ENCODE assay signal across 7 cellular contexts in genomic region chr12:54217774-54218221, GRCh38. TPM values are rescaled to one million over a fixed set of nuclear protein-coding genes. Genes with fewer than 3 reads are reported as not detected.
DNase-seq lines count a peak whose midpoint lies in the region; ATAC-seq and TF ChIP-seq lines count a peak whose summit lies in the region.

No MANE protein-coding gene starts in this region.

- peaks cover 2% of the 10 kb centered on the region for H3K9me3 Mint-ChIP-seq in glutamatergic neuron (ENCODE audit: unreplicated experiment)
- no peaks in the 10 kb centered on the region for H3K9me3 Mint-ChIP-seq in naive thymus-derived CD8-positive, alpha-beta T cell

- H3K4me3 ChIP-seq in OCI-LY7 (ENCODE audit: low read depth, low read length, poor library complexity, severe bottlenecking) = peak overlapping the region; percentile 67

- BruUV-seq in OCI-LY7 (replicated peaks; lab: Mats Ljungman, UMichigan) = no TSS peak

- H2AFZ ChIP-seq in OCI-LY7 (ENCODE audit: low read length) = peak overlapping the region; percentile 65; the same call in 1 of the 2 replicates

- H4K20me1 ChIP-seq in OCI-LY7 (ENCODE audit: insufficient read depth, low read length) = no peaks in the 10 kb centered on the region

- H3K27me3 Mint-ChIP-seq in glutamatergic neuron (ENCODE audit: unreplicated experiment) = peaks cover 15% of the 10 kb centered on the region
- H3K27me3 Mint-ChIP-seq in naive thymus-derived CD8-positive, alpha-beta T cell = peaks cover 0 to 12% (median 6%) of the 10 kb centered on the region in 5 donors

- no peaks in the 10 kb centered on the region for H3K9me3 ChIP-seq in OCI-LY7 (ENCODE audit: low read length)

- H3K36me3 ChIP-seq in OCI-LY7 (ENCODE audit: insufficient read depth, low read length) = no peaks in the 10 kb centered on the region

- intact Hi-C loops in OCI-LY7 (cut with micrococcal nuclease; ENCODE audit: unreplicated experiment) = loop anchor here (1.0 to 5.0 kb wide), 4 partner anchors 63 to 465 kb away; partner anchors contain the start of genes CBX5, CISTR and HNRNPA1

- H3K4me3 Mint-ChIP-seq in glutamatergic neuron (ENCODE audit: unreplicated experiment) = peak overlapping the region; percentile 81
- H3K4me3 Mint-ChIP-seq in naive thymus-derived CD8-positive, alpha-beta T cell = no peak overlapping the region

- TF ChIP-seq CTCF in OCI-LY7 (conservative IDR thresholded peaks at IDR 0.05; ENCODE audit: low read length) (no peak), glutamatergic neuron (IDR thresholded peaks at IDR 0.05; ENCODE audit: partially characterized antibody, unreplicated experiment) (no peak)

- POLR2A ChIA-PET in OCI-LY7 (lab: Charles Lee) = interaction anchor here (0.7 to 1.6 kb wide), 4 partner anchors 10 to 151 kb away, joined by 3 to 5 read pairs (median 4); partner anchors contain the start of gene COPZ1
- POLR2A ChIA-PET in naive thymus-derived CD8-positive, alpha-beta T cell (lab: Charles Lee) = interaction anchor here (1.6 kb wide), 1 partner anchor 107 kb away, joined by 4 read pairs; the partner anchor contains the start of gene COPZ1

- CTCF ChIA-PET in OCI-LY7 (lab: Charles Lee; ENCODE audit: unreplicated experiment) = no interaction called here

- peaks cover 2% of the 10 kb centered on the region for H3K4me1 Mint-ChIP-seq in glutamatergic neuron (ENCODE audit: low read depth, unreplicated experiment)
- peaks cover 16 to 50% (median 35%) of the 10 kb centered on the region in 4 donors for H3K4me1 Mint-ChIP-seq in naive thymus-derived CD8-positive, alpha-beta T cell

- H3K27ac Mint-ChIP-seq in glutamatergic neuron (ENCODE audit: unreplicated experiment) = no peak overlapping the region
- peak overlapping the region in 1 of 10 donors; percentile 33 for H3K27ac Mint-ChIP-seq in naive thymus-derived CD8-positive, alpha-beta T cell

- ATAC-seq in GM19468 (IDR thresholded peaks at IDR 0.05; ENCODE audit: extremely low read depth, unreplicated experiment) = peak; percentile 38
- no peak for ATAC-seq in naive thymus-derived CD8-positive, alpha-beta T cell
- ATAC-seq in HG03378 (IDR thresholded peaks at IDR 0.05; ENCODE audit: unreplicated experiment) = no peak

- peak overlapping the region; percentile 86 for H3K4me2 ChIP-seq in OCI-LY7 (ENCODE audit: low read length)

- H3K36me3 Mint-ChIP-seq in glutamatergic neuron (ENCODE audit: unreplicated experiment) = no peaks in the 10 kb centered on the region
- H3K36me3 Mint-ChIP-seq in naive thymus-derived CD8-positive, alpha-beta T cell = no peaks in the 10 kb centered on the region

- peaks cover 61% of the 10 kb centered on the region for H3K4me1 ChIP-seq in OCI-LY7 (ENCODE audit: insufficient read depth, low read length, poor library complexity, severe bottlenecking)

- no peaks in the 10 kb centered on the region for H3K79me2 ChIP-seq in OCI-LY7 (ENCODE audit: insufficient read depth, low read depth, low read length)

- H3K9me2 ChIP-seq in OCI-LY7 (ENCODE audit: insufficient read depth, low read length) = no peaks in the 10 kb centered on the region

- peak; percentile 94 for DNase-seq in OCI-LY7 (ENCODE audit: low spot score)
- peak; percentile 45 for DNase-seq in glutamatergic neuron
- DNase-seq in retina = peak; percentile 67
- DNase-seq in NCI-H2029 (lab: John Stamatoyannopoulos, UW) = no peak
- no peak for DNase-seq in naive thymus-derived CD8-positive, alpha-beta T cell

- peak overlapping the region; percentile 89 for H3K27ac ChIP-seq in OCI-LY7 (ENCODE audit: low read depth, low read length, poor library complexity, severe bottlenecking)

RNA-seq across cellular contexts. Expression of gene SMUG1, which starts 29.0 kb away (rescaled TPM):
- 28.2 and 42.5 TPM in 2 replicates for total RNA-seq in OCI-LY7 (2014; rRNA removed; shearing (Covaris generic))
- total RNA-seq in OCI-LY7 (2022) (36.0 and 37.9 TPM in 2 replicates), glutamatergic neuron (ENCODE audit: unreplicated experiment) (39.3 TPM)
- total RNA-seq in naive thymus-derived CD8-positive, alpha-beta T cell = 10 to 100 TPM; 21.0 to 22.0 TPM
- polyA plus RNA-seq in naive thymus-derived CD8-positive, alpha-beta T cell = 10 to 100 TPM; 15.4 to 23.6 (median 17.6) TPM

Comparison
In these comparisons a context has a peak if more than half of its experiments do, and no peak if none do; other contexts are left out.
1. DNase-seq: peak in OCI-LY7 (single experiment), glutamatergic neuron (single experiment) and retina (single experiment); none in NCI-H2029 (single experiment) and naive thymus-derived CD8-positive, alpha-beta T cell (0 of 10).